2 cellular contexts compared by ENCODE assay signal in genomic region chr17:63420868-63421680, GRCh38.
TF ChIP-seq lines count a peak whose summit lies in the region.

No MANE protein-coding gene starts in this region.

TF ChIP-seq in IMR-90, 13 proteins besides CTCF, POLR2A, EP300 and RAD21:
- no peak for TF ChIP-seq MAZ (IDR thresholded peaks at IDR 0.05; ENCODE audit: borderline replicate concordance, low read depth, low read length)
- no peak for TF ChIP-seq BHLHE40 (IDR thresholded peaks at IDR 0.05; ENCODE audit: low read depth, low read length)
- no peak for TF ChIP-seq FOS (IDR thresholded peaks at IDR 0.05; ENCODE audit: low read depth, low read length)
- no peak for TF ChIP-seq MXI1 (IDR thresholded peaks at IDR 0.05; ENCODE audit: borderline replicate concordance, low read depth, low read length)
- TF ChIP-seq MAFK (IDR thresholded peaks at IDR 0.05; ENCODE audit: low read depth, low read length): no peak
- no peak for TF ChIP-seq USF2 (IDR thresholded peaks at IDR 0.05; ENCODE audit: low read depth, low read length)
- no peak for TF ChIP-seq RCOR1 (IDR thresholded peaks at IDR 0.05; ENCODE audit: insufficient replicate concordance, low read length)
- TF ChIP-seq SMC3 (IDR thresholded peaks at IDR 0.05; ENCODE audit: low read depth, low read length): no peak
- no peak for TF ChIP-seq RFX5 (IDR thresholded peaks at IDR 0.05; ENCODE audit: low read depth, low read length)
- TF ChIP-seq ELK1 (IDR thresholded peaks at IDR 0.05; ENCODE audit: borderline replicate concordance, low read depth, low read length): no peak
TF ChIP-seq in IMR-90: peak in this region for 0.

TF ChIP-seq in endothelial cell of umbilical vein, 7 proteins besides CTCF, POLR2A, EP300 and RAD21:
- no peak for TF ChIP-seq JUN (IDR thresholded peaks at IDR 0.05; ENCODE audit: borderline replicate concordance, insufficient read depth, insufficient read length, low read depth)
- TF ChIP-seq POLR2AphosphoS5 (IDR thresholded peaks at IDR 0.05; ENCODE audit: insufficient read depth, low read depth, low read length): no peak
- no peak for TF ChIP-seq GATA2 (IDR thresholded peaks at IDR 0.05; ENCODE audit: insufficient read depth, insufficient read length, low read depth, low read length)
- TF ChIP-seq MAX (IDR thresholded peaks at IDR 0.05; ENCODE audit: insufficient read depth, insufficient read length): no peak
- no peak for TF ChIP-seq EZH2 (IDR thresholded peaks at IDR 0.05; ENCODE audit: borderline replicate concordance, low read depth, low read length, severe bottlenecking)
- no peak for TF ChIP-seq MYC (IDR thresholded peaks at IDR 0.05; ENCODE audit: low read depth, low read length)
- TF ChIP-seq FOS (IDR thresholded peaks at IDR 0.05; ENCODE audit: borderline replicate concordance, insufficient read depth, low read length): no peak
